Comparison of ENCODE assay signal across 16 cellular contexts in the genomic region with DNA sequence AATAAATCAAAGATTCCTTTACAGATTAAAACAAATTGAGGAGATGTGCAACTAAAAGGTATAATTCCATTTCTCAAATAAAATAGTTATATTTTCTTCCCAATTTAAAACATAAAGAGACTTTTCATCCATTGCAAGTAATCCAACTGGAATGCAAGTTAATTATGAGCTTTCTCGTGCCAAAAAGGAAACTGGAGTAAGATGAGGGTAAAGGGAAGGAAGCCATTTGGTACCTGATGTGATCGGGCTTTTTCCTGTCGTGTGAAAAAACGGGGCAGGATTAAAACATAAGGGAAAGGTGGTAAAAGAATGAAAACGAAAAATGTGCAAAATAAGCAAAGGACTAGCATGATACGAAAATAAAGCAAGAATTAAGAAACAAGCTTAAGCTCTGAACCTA. TPM values are rescaled to one million over a fixed set of nuclear protein-coding genes. Genes with fewer than 3 reads are reported as not detected.
A peak's percentile ranks its signal among the peaks of the same experiment; 100 is the strongest.
DNase-seq lines count a peak whose midpoint lies in the region; ATAC-seq, FAIRE-seq and TF ChIP-seq lines count a peak whose summit lies in the region.
"Had no signal": no experiment of that assay in that cellular context is flagged by ENCODE, and none has a peak within 500 bp of the region (broad histone marks: within the 10 kb centered on the region; RNA-seq: fewer than 3 reads in every experiment).

No MANE protein-coding gene starts in this region.

- no peak for TF ChIP-seq CTCF in gastrocnemius medialis (IDR thresholded peaks at IDR 0.05 in 4 of 5, conservative IDR thresholded peaks at IDR 0.05 in 1 of 5)
- no peak for TF ChIP-seq CTCF in tibial artery (IDR thresholded peaks at IDR 0.05)

- no peak for TF ChIP-seq POLR2A in gastrocnemius medialis (IDR thresholded peaks at IDR 0.05)

- no peaks in the 10 kb centered on the region for H3K9me3 ChIP-seq in gastrocnemius medialis
- H3K9me3 ChIP-seq in tibial artery, result no peaks in the 10 kb centered on the region
- H3K9me3 ChIP-seq: Caco-2, HAP-1 had no signal

- H3K27me3 ChIP-seq in gastrocnemius medialis (no peaks in the 10 kb centered on the region), tibial artery (no peaks in the 10 kb centered on the region)

- in situ Hi-C loops in gastrocnemius medialis (cut with MboI; ENCODE audit: low sequenced_read_pairs in 4 of 4), result loop anchor here in 1 of 4 donors (25.0 kb wide), 1 partner anchor 100 kb away; no protein-coding TSS in a partner anchor

- peak; percentile 23 for FAIRE-seq in G401.6 (lab: Jason Lieb, UNC)
- FAIRE-seq: GM18507, HepG2, HTR-8/SVneo had no signal

- H3K4me1 ChIP-seq in gastrocnemius medialis (no peaks in the 10 kb centered on the region), tibial artery (no peaks in the 10 kb centered on the region)
- H3K4me1 ChIP-seq: Caco-2, HAP-1 had no signal

- H3K27ac ChIP-seq in gastrocnemius medialis (no peak overlapping the region), tibial artery (no peak overlapping the region)

- H3K4me3 ChIP-seq in gastrocnemius medialis, result no peak overlapping the region
- H3K4me3 ChIP-seq in tibial artery, result no peak overlapping the region
- H3K4me3 ChIP-seq: HAP-1 had no signal

- intact Hi-C loops in gastrocnemius medialis (cut with DNase I; ENCODE audit: low total_unique reads), result no loop called here
- intact Hi-C loops in tibial artery (cut with DNase I; ENCODE audit: low total_unique reads), result no loop called here

- ATAC-seq in gastrocnemius medialis (no peak), HG03135 (IDR thresholded peaks at IDR 0.05; ENCODE audit: unreplicated experiment) (no peak), GM18907 (IDR thresholded peaks at IDR 0.05; ENCODE audit: unreplicated experiment) (no peak)
- ATAC-seq: HepG2 had no signal

- DNase-seq in dermis blood vessel endothelial cell (peak; percentile 78), glomerular endothelial cell (ENCODE audit: extremely low read depth, low read depth, low spot score) (peak; percentile 14), gastrocnemius medialis (no peak), tibial artery (no peak)
- DNase-seq: Caco-2; CD8-positive, alpha-beta memory T cell; DND-41; GOT3; HFFc6 had no signal

- H3K36me3 ChIP-seq in gastrocnemius medialis, result peaks cover 0 to 6% of the 10 kb centered on the region in 2 donors
- peaks cover under 1 to 9% (median 4%) of the 10 kb centered on the region in 3 donors for H3K36me3 ChIP-seq in tibial artery
- H3K36me3 ChIP-seq: HAP-1 had no signal

RNA-seq across cellular contexts. Expression of gene XXYLT1, which starts 41.8 kb away (rescaled TPM):
- total RNA-seq in dermis blood vessel endothelial cell (35.7 and 50.7 TPM in 2 replicates), glomerular endothelial cell (69.4 and 93.1 TPM in 2 replicates), gastrocnemius medialis (1 to 10 TPM in 2 of 4 donors, under 1 TPM in 2; 0.87 to 3.1 (median 1.3) TPM)

Comparison
In these comparisons a context has a peak if more than half of its experiments do, and no peak if none do; other contexts are left out.
1. DNase-seq: peak in dermis blood vessel endothelial cell (single experiment) and glomerular endothelial cell (single experiment); none in gastrocnemius medialis (0 of 2) and tibial artery (0 of 2).